Comparison of ENCODE assay signal across 21 cellular contexts in the genomic region with DNA sequence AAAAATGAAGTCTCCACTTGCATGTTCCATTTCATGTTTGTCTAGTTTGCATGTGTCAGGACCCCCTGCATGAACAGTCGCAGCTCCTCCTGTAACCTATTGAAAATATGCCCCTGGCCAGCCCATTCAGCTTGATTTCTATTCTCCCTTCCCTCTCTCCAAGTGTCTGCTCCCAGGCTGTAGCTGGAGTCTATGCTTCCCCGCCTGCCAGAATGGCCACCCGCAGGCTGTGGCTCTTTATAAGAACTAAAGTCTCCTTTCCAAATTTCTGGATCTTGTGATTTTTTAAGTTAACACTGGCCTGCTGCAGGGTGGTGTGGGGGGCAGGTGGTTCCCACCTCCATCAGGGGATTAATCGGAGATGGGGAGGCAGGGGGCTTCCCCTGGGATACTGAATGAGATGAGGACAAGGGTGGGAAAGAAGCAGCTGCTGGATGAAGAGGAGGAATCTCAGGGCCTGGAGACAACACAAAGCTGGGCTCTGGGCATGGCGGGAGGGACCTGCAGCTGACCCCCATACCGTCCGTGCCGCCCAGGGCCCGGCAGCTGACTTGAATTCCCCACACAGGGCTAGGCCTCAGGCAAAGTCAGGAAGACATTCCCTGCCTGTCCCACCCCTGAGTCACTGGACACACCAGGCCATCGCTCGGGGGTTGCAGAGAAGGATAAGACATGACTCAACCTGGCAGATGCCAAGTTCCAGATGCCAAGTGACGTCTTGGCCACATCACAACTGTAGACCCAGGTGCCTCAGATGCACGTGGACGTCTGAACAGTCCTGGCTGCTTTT.
DNase-seq lines count a peak whose midpoint lies in the region; ATAC-seq and TF ChIP-seq lines count a peak whose summit lies in the region.
"Had no signal": no experiment of that assay in that cellular context is flagged by ENCODE, and none has a peak within 500 bp of the region (broad histone marks: within the 10 kb centered on the region; RNA-seq: fewer than 3 reads in every experiment).

No MANE protein-coding gene starts in this region.

- no peaks in the 10 kb centered on the region for H3K27me3 Mint-ChIP-seq in MCF 10A (ENCODE audit: insufficient read depth, unreplicated experiment)
- peaks cover 13% of the 10 kb centered on the region for H3K27me3 Mint-ChIP-seq in glutamatergic neuron (ENCODE audit: unreplicated experiment)
- H3K27me3 Mint-ChIP-seq: activated CD4-positive, alpha-beta T cell treated with anti-CD3 and anti-CD28 coated beads, Interleukin-2, amount 10 ng/mL, durations not matched to agents 7 days and 5 days; activated T-cell treated with anti-CD3 and anti-CD28 coated beads, Interleukin-2, amount 50 U/mL, for 24 hours; type B pancreatic cell had no signal

- BruUV-seq in MCF 10A (replicated peaks; lab: Mats Ljungman, UMichigan): no TSS peak

- H3K27ac Mint-ChIP-seq in MCF 10A (ENCODE audit: low read depth, unreplicated experiment) (peak overlapping the region; percentile 80), glutamatergic neuron (ENCODE audit: unreplicated experiment) (peak overlapping the region; percentile 84)
- H3K27ac Mint-ChIP-seq: activated CD4-positive, alpha-beta T cell treated with anti-CD3 and anti-CD28 coated beads, Interleukin-2, amount 10 ng/mL, durations not matched to agents 7 days and 5 days; activated naive CD8-positive, alpha-beta T cell; activated T-cell treated with anti-CD3 and anti-CD28 coated beads, Interleukin-2, amount 50 U/mL, for 24 hours; immature natural killer cell; type B pancreatic cell had no signal

- no peak for TF ChIP-seq POLR2A in breast epithelium (IDR thresholded peaks at IDR 0.05)

- H3K27ac ChIP-seq in breast epithelium (no peak overlapping the region), upper lobe of right lung (no peak overlapping the region)

- H3K36me3 ChIP-seq in breast epithelium (no peaks in the 10 kb centered on the region), adipocyte (ENCODE audit: control insufficient read depth, insufficient read depth, low read length, severe bottlenecking) (no peaks in the 10 kb centered on the region), upper lobe of right lung (no peaks in the 10 kb centered on the region)

- no peaks in the 10 kb centered on the region for H3K4me1 ChIP-seq in breast epithelium
- H3K4me1 ChIP-seq in adipocyte (ENCODE audit: control insufficient read depth, insufficient read depth, low read length): no peaks in the 10 kb centered on the region
- no peaks in the 10 kb centered on the region for H3K4me1 ChIP-seq in upper lobe of right lung

- no peaks in the 10 kb centered on the region for H3K36me3 Mint-ChIP-seq in MCF 10A (ENCODE audit: insufficient read depth, unreplicated experiment)
- peaks cover 7% of the 10 kb centered on the region for H3K36me3 Mint-ChIP-seq in glutamatergic neuron (ENCODE audit: unreplicated experiment)
- H3K36me3 Mint-ChIP-seq: activated naive CD8-positive, alpha-beta T cell; immature natural killer cell; type B pancreatic cell had no signal

- H3K9me3 Mint-ChIP-seq in MCF 10A (ENCODE audit: unreplicated experiment): peaks cover 14% of the 10 kb centered on the region
- H3K9me3 Mint-ChIP-seq in glutamatergic neuron (ENCODE audit: unreplicated experiment): peaks cover 9% of the 10 kb centered on the region
- H3K9me3 Mint-ChIP-seq: activated T-cell treated with anti-CD3 and anti-CD28 coated beads, Interleukin-2, amount 50 U/mL, for 24 hours; central memory CD8-positive, alpha-beta T cell; immature natural killer cell; type B pancreatic cell had no signal

- CTCF ChIA-PET in MCF 10A (lab: Yijun Ruan, JAX): interaction anchor here (0.6 to 0.9 kb wide), 3 partner anchors 39 to 301 kb away, joined by 3 to 4 read pairs (median 3); no protein-coding TSS in a partner anchor

- TF ChIP-seq CTCF in MCF 10A (IDR thresholded peaks at IDR 0.05; ENCODE audit: unreplicated experiment) (no peak), breast epithelium (IDR thresholded peaks at IDR 0.05) (no peak), glutamatergic neuron (IDR thresholded peaks at IDR 0.05; ENCODE audit: partially characterized antibody, unreplicated experiment) (no peak), upper lobe of right lung (IDR thresholded peaks at IDR 0.05) (no peak)

- no peaks in the 10 kb centered on the region for H3K27me3 ChIP-seq in breast epithelium
- no peaks in the 10 kb centered on the region for H3K27me3 ChIP-seq in adipocyte (replicated peaks; ENCODE audit: control insufficient read depth, insufficient read depth, low read length)
- H3K27me3 ChIP-seq in upper lobe of right lung: no peaks in the 10 kb centered on the region

- no peak overlapping the region for H3K4me3 ChIP-seq in breast epithelium
- H3K4me3 ChIP-seq in adipocyte (ENCODE audit: low read length): no peak overlapping the region
- no peak overlapping the region for H3K4me3 ChIP-seq in upper lobe of right lung
- H3K4me3 ChIP-seq: mucosa of descending colon had no signal

- ATAC-seq in upper lobe of right lung: no peak
- ATAC-seq: mucosa of descending colon had no signal

- H3K4me1 Mint-ChIP-seq in MCF 10A (ENCODE audit: insufficient read depth, unreplicated experiment): peaks cover 27% of the 10 kb centered on the region
- H3K4me1 Mint-ChIP-seq in glutamatergic neuron (ENCODE audit: low read depth, unreplicated experiment): peaks cover 24% of the 10 kb centered on the region
- H3K4me1 Mint-ChIP-seq: central memory CD8-positive, alpha-beta T cell; immature natural killer cell had no signal

- POLR2A ChIA-PET in MCF 10A (lab: Yijun Ruan, JAX): interaction anchor here (0.6 to 1.3 kb wide), 5 partner anchors 10 to 1608 kb away, joined by 3 to 4 read pairs (median 3); no protein-coding TSS in a partner anchor

- no peaks in the 10 kb centered on the region for H3K9me3 ChIP-seq in breast epithelium
- H3K9me3 ChIP-seq in adipocyte (ENCODE audit: control insufficient read depth, low read length): no peaks in the 10 kb centered on the region
- no peaks in the 10 kb centered on the region for H3K9me3 ChIP-seq in upper lobe of right lung
- H3K9me3 ChIP-seq: mucosa of descending colon had no signal

- peak; percentile 95 for DNase-seq in MCF 10A (ENCODE audit: unreplicated experiment)
- DNase-seq in breast epithelium (ENCODE audit: low spot score in 2 of 2): no peak
- peak; percentile 18 for DNase-seq in adipocyte (ENCODE audit: low read depth)
- no peak for DNase-seq in glutamatergic neuron
- peak; percentile 43 for DNase-seq in upper lobe of right lung
- no peak for DNase-seq in UCSD-AML1 (lab: John Stamatoyannopoulos, UW; ENCODE audit: unreplicated experiment)
- DNase-seq in NAMALWA (ENCODE audit: low spot score): no peak
- DNase-seq in SIG-M5 treated with dmso at 0.1 percent for 504 hours (lab: John Stamatoyannopoulos, UW; ENCODE audit: unreplicated experiment): no peak
- DNase-seq: 8988T; activated CD4-positive, alpha-beta T cell treated with anti-CD3 and anti-CD28 coated beads, Interleukin-2, amount 10 ng/mL, durations not matched to agents 7 days and 5 days; activated T-cell treated with anti-CD3 and anti-CD28 coated beads, Interleukin-2, amount 50 U/mL, for 24 hours; HCEC 1CT; immature natural killer cell; KBM-7; mucosa of descending colon; NCI-H1436; SIG-M5; small intestine had no signal

- H3K4me3 Mint-ChIP-seq in MCF 10A (ENCODE audit: unreplicated experiment) (no peak overlapping the region), glutamatergic neuron (ENCODE audit: unreplicated experiment) (peak overlapping the region; percentile 39)
- H3K4me3 Mint-ChIP-seq: activated CD4-positive, alpha-beta T cell treated with anti-CD3 and anti-CD28 coated beads, Interleukin-2, amount 10 ng/mL, durations not matched to agents 7 days and 5 days; activated naive CD8-positive, alpha-beta T cell; activated T-cell treated with anti-CD3 and anti-CD28 coated beads, Interleukin-2, amount 50 U/mL, for 24 hours; central memory CD8-positive, alpha-beta T cell; immature natural killer cell; type B pancreatic cell had no signal

- intact Hi-C loops in MCF 10A (cut with micrococcal nuclease): loop anchor here (1.0 kb wide), 1 partner anchor 15 kb away; no protein-coding TSS in a partner anchor
- intact Hi-C loops in breast epithelium (cut with DNase I; ENCODE audit: low total_unique reads): no loop called here
- intact Hi-C loops in upper lobe of right lung (cut with DNase I): no loop called here

- H3K9ac ChIP-seq in adipocyte (ENCODE audit: low read length): no peak overlapping the region

Comparison
In these comparisons a context has a peak if more than half of its experiments do, and no peak if none do; other contexts are left out.
1. DNase-seq: peak in MCF 10A (single experiment), adipocyte (single experiment) and upper lobe of right lung (single experiment); none in breast epithelium (0 of 2), glutamatergic neuron (single experiment), UCSD-AML1 (single experiment), NAMALWA (single experiment) and SIG-M5 treated with dmso at 0.1 percent for 504 hours (single experiment).